In the genomic region with DNA sequence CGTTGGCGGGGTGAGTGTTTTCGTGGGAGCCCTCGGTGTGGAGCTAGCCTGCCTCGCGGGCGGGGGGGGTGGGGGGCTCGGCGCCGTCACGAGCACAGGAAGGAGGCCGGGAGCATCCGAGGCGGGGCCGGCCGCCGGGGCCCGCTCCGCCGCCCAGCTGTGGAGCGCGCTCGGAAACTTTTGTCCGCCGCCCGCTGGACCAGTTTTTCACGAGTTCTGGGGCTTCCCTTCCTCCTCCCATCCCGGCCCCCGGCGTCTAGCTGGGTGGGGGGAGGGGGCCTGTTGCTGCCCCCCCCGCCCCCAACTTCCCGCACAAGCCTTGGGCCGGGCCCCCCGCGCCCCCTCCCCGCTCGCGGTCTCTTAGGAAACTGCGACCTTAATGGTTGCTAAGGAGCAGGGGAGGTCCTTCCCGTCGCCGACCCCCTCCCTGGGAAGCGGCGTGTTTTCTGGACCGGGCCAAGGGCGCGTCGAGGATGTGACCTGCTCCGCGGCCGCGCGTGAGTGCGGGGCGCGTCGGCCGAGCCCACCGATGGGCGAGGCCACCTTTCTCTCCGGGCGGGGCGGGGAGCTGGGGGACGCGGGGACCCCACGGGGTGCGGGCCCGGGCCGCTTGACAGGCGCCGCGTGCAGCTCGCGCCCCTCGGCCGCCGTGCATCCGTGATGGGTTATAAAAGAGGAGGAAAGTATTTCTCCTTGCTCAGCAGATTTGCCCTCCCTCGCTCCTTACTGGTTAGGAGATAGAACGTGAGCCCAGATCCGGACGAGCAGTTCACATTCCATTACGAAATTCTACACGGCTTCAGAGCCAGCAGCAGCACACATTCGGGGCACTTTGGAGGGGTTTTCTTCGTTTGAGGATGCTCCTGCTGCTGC, we compare ENCODE assay signal across 8 cellular contexts. TPM values are rescaled to one million over a fixed set of nuclear protein-coding genes. Genes with fewer than 3 reads are reported as not detected.
DNase-seq lines count a peak whose midpoint lies in the region; ATAC-seq, FAIRE-seq and TF ChIP-seq lines count a peak whose summit lies in the region.

No MANE protein-coding gene starts in this region.

- TF ChIP-seq POLR2A in Peyer's patch (IDR thresholded peaks at IDR 0.05) = peak in 1 of 2 donors; percentile 17

- intact Hi-C loops in activated naive CD4-positive, alpha-beta T cell treated with anti-CD3 and anti-CD28 coated beads for 36 hours (cut with micrococcal nuclease) = loop anchor here (2.0 to 5.0 kb wide), 3 partner anchors 192 to 298 kb away; a partner anchor contains a TSS

- H3K36me3 ChIP-seq in BLaER1 (no peaks in the 10 kb centered on the region), Peyer's patch (no peaks in the 10 kb centered on the region)

- H3K4me3 Mint-ChIP-seq in activated naive CD4-positive, alpha-beta T cell treated with anti-CD3 and anti-CD28 coated beads for 36 hours = peak overlapping the region; percentile 90

- peak overlapping the region; percentile 96 for H3K4me2 ChIP-seq in BLaER1

- H3K36me3 Mint-ChIP-seq in activated naive CD4-positive, alpha-beta T cell treated with anti-CD3 and anti-CD28 coated beads for 36 hours (ENCODE audit: low read depth) = peaks cover 6% of the 10 kb centered on the region

- peak overlapping the region; percentile 86 for H3K27ac Mint-ChIP-seq in activated naive CD4-positive, alpha-beta T cell treated with anti-CD3 and anti-CD28 coated beads for 36 hours

- H3K4me1 Mint-ChIP-seq in activated naive CD4-positive, alpha-beta T cell treated with anti-CD3 and anti-CD28 coated beads for 36 hours (ENCODE audit: low read depth) = peaks cover 50% of the 10 kb centered on the region

- H3K27me3 ChIP-seq in BLaER1 (no peaks in the 10 kb centered on the region), Peyer's patch (no peaks in the 10 kb centered on the region)

- peaks cover 47% of the 10 kb centered on the region for H3K4me1 ChIP-seq in BLaER1
- H3K4me1 ChIP-seq in Peyer's patch = peaks cover 0 to 42% (median 2%) of the 10 kb centered on the region in 4 donors

- no peaks in the 10 kb centered on the region for H3K9me3 ChIP-seq in BLaER1
- H3K9me3 ChIP-seq in Peyer's patch = no peaks in the 10 kb centered on the region

- peak overlapping the region; percentile 92 for H3K9ac ChIP-seq in BLaER1

- ATAC-seq in omental fat pad (ENCODE audit: low FRiP score) = peak; percentile 50

- no peaks in the 10 kb centered on the region for H3K27me3 Mint-ChIP-seq in activated naive CD4-positive, alpha-beta T cell treated with anti-CD3 and anti-CD28 coated beads for 36 hours (ENCODE audit: low read depth)

- peak; percentile 51 for DNase-seq in HEK293T (ENCODE audit: extremely low spot score)
- peak; percentile 58 to 77 (median 72) for DNase-seq in Peyer's patch
- DNase-seq in activated naive CD4-positive, alpha-beta T cell treated with anti-CD3 and anti-CD28 coated beads for 36 hours = peak; percentile 57
- peak; percentile 46 to 63 for DNase-seq in frontal cortex (ENCODE audit: low spot score in 2 of 2)
- DNase-seq in omental fat pad (ENCODE audit: low spot score) = no peak
- no peak for DNase-seq in SK-N-DZ (ENCODE audit: low spot score)
- DNase-seq in NCI-H345 treated with DMSO at 0.1 percent for 48 hours (lab: John Stamatoyannopoulos, UW; ENCODE audit: unreplicated experiment) = no peak

- peak overlapping the region; percentile 92 for H3K27ac ChIP-seq in BLaER1
- peak overlapping the region; percentile 89 to 98 (median 95) for H3K27ac ChIP-seq in Peyer's patch

- no peak for FAIRE-seq in frontal cortex (lab: Jason Lieb, UNC)

- H3K4me3 ChIP-seq in BLaER1 (peak overlapping the region; percentile 99), Peyer's patch (peak overlapping the region; percentile 79 to 96 (median 94))

- peaks cover 50% of the 10 kb centered on the region for H4K20me1 ChIP-seq in BLaER1

- H3K9me3 Mint-ChIP-seq in activated naive CD4-positive, alpha-beta T cell treated with anti-CD3 and anti-CD28 coated beads for 36 hours = no peaks in the 10 kb centered on the region

- CTCF ChIA-PET in HEK293T (lab: Yijun Ruan, JAX) = interaction anchor here (0.6 to 1.2 kb wide), 2 partner anchors 29 to 110 kb away, joined by 3 read pairs; no protein-coding TSS in a partner anchor
- CTCF ChIA-PET in activated naive CD4-positive, alpha-beta T cell treated with anti-CD3 and anti-CD28 coated beads for 36 hours (lab: Charles Lee) = interaction anchor here (0.8 to 2.0 kb wide), 4 partner anchors 11 to 130 kb away, joined by 3 to 9 read pairs (median 4); no protein-coding TSS in a partner anchor

- POLR2A ChIA-PET in HEK293T (lab: Yijun Ruan, JAX) = no interaction called here

- TF ChIP-seq CTCF in Peyer's patch (IDR thresholded peaks at IDR 0.05) (no peak), omental fat pad (IDR thresholded peaks at IDR 0.05) (no peak)

TF ChIP-seq in HEK293T, 16 proteins besides CTCF, POLR2A, EP300 and RAD21:
- no peak for TF ChIP-seq ELF4 (IDR thresholded peaks at IDR 0.05)
- TF ChIP-seq LEF1 (IDR thresholded peaks at IDR 0.05; ENCODE audit: borderline replicate concordance) = no peak
- no peak for TF ChIP-seq SP1 (IDR thresholded peaks at IDR 0.05)
- no peak for TF ChIP-seq TARDBP (IDR thresholded peaks at IDR 0.05)
- no peak for TF ChIP-seq CTBP1 (IDR thresholded peaks at IDR 0.05; ENCODE audit: borderline replicate concordance)
- TF ChIP-seq FOXM1 (IDR thresholded peaks at IDR 0.05; ENCODE audit: borderline replicate concordance) = no peak
- no peak for TF ChIP-seq BHLHE40 (IDR thresholded peaks at IDR 0.05; ENCODE audit: borderline replicate concordance)
- no peak for TF ChIP-seq SUZ12 (IDR thresholded peaks at IDR 0.05)
- no peak for TF ChIP-seq L3MBTL2 (conservative IDR thresholded peaks at IDR 0.05)

RNA-seq across cellular contexts. Expression of a gene that starts 1.4 kb away (rescaled TPM):
- total RNA-seq in Peyer's patch = 100 to 1,000 TPM in 3 of 4 donors, 10 to 100 TPM in 1; 65.0 to 118 (median 113) TPM
- total RNA-seq in activated naive CD4-positive, alpha-beta T cell treated with anti-CD3 and anti-CD28 coated beads for 36 hours = 10 to 100 TPM; 10.8 to 12.2 TPM
- total RNA-seq in frontal cortex = 1.6 TPM
- 10 to 100 TPM; 24.9 to 48.1 (median 40.6) TPM for total RNA-seq in omental fat pad
- 0.13 TPM in 1 of 2 replicates, not detected in the other for polyA plus RNA-seq in SK-N-DZ (2014; cell fraction: cytosol; rRNA removed)
- polyA plus RNA-seq in SK-N-DZ (2014; cell fraction: nucleus; rRNA removed) = not detected in 2 replicates

Comparison
In these comparisons a context has a peak if more than half of its experiments do, and no peak if none do; other contexts are left out.
1. DNase-seq: peak in HEK293T (single experiment), Peyer's patch (3 of 3), activated naive CD4-positive, alpha-beta T cell treated with anti-CD3 and anti-CD28 coated beads for 36 hours (single experiment) and frontal cortex (2 of 2); none in omental fat pad (single experiment), SK-N-DZ (single experiment) and NCI-H345 treated with DMSO at 0.1 percent for 48 hours (single experiment).